Comparison of ENCODE assay signal across 10 cellular contexts in the genomic region with DNA sequence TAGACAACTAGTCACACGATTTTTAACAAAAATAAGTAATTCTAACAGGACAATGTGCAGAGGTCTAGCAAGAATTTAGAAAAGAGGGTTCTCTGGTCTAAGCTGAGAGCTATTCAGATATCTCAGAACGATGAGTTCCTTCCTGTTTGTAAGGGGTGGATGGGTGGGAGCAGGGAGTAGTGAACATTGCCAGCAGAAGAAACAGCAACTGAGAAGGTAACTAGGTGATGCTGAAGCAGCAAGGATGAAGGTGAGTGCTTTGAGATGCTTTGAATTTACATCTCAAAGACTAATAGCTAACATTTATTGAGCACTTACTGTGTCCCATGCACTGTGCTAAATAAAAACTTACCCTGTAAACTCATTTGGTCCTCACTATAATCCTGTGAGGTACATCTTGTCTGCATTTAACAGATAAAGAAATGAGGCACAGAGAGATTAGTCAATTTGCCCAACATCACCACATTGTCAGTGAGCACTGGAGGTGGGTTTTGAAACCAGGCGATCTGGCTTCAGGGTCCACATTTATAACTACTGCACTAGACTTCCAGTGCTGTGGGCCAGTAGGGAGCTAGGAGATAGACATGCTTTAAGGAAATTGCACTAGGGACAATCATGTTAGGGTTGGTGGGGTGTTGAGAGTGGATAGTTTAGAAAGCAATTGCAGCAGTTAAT. TPM values are rescaled to one million over a fixed set of nuclear protein-coding genes. Genes with fewer than 3 reads are reported as not detected.
DNase-seq lines count a peak whose midpoint lies in the region; ATAC-seq and TF ChIP-seq lines count a peak whose summit lies in the region.
"Had no signal": no experiment of that assay in that cellular context is flagged by ENCODE, and none has a peak within 500 bp of the region (broad histone marks: within the 10 kb centered on the region; RNA-seq: fewer than 3 reads in every experiment).

No MANE protein-coding gene starts in this region.

- in situ Hi-C loops in GM23248 (cut with MboI), result loop anchor here (10.0 kb wide), 1 partner anchor 89 kb away; no protein-coding TSS in a partner anchor
- in situ Hi-C loops in ACHN (cut with HindIII; ENCODE audit: low pct_ligation_motif_present, low pct_unique_long_range_greater_than_20kb, low sequenced_read_pairs), result no loop called here

- peak overlapping the region; percentile 58 for H3K27ac Mint-ChIP-seq in activated CD8-positive, alpha-beta T cell treated with anti-CD3 and anti-CD28 coated beads, Interleukin-2, amount 10 ng/mL, durations not matched to agents 7 days and 5 days

- ATAC-seq in DND-41 (ENCODE audit: insufficient read depth, low read depth) (peak; percentile 13), mucosa of descending colon (peak; percentile 1), GM19324 (IDR thresholded peaks at IDR 0.05; ENCODE audit: low FRiP score, unreplicated experiment) (no peak), left colon (no peak)
- peak; percentile 12 for ATAC-seq in activated CD8-positive, alpha-beta T cell treated with anti-CD3 and anti-CD28 coated beads, Interleukin-2, amount 10 ng/mL, durations not matched to agents 7 days and 5 days

- no peaks in the 10 kb centered on the region for H3K9me3 Mint-ChIP-seq in activated CD8-positive, alpha-beta T cell treated with anti-CD3 and anti-CD28 coated beads, Interleukin-2, amount 10 ng/mL, durations not matched to agents 7 days and 5 days (ENCODE audit: insufficient read depth)

- 0 out of 2 replicates have a peak, but pooled peaks cover 2% of the 10 kb centered on the region for H3K4me1 ChIP-seq in DND-41 (ENCODE audit: insufficient read depth, low read length)
- no peaks in the 10 kb centered on the region for H3K4me1 ChIP-seq in GM23248 (ENCODE audit: insufficient read depth)
- peaks cover 50% of the 10 kb centered on the region for H3K4me1 ChIP-seq in mucosa of descending colon (ENCODE audit: low read depth)
- H3K4me1 ChIP-seq: foreskin keratinocyte had no signal

- H3K4me3 ChIP-seq in DND-41 (ENCODE audit: low read depth in 1 of 2, low read length in 2 of 2) (no peak overlapping the region), GM23248 (no peak overlapping the region), mucosa of descending colon (no peak overlapping the region)
- H3K4me3 ChIP-seq: thyroid gland had no signal

- TF ChIP-seq CTCF in DND-41 (IDR thresholded peaks at IDR 0.05; ENCODE audit: borderline replicate concordance, extremely low read depth, low read length, poor library complexity, severe bottlenecking) (no peak), mucosa of descending colon (IDR thresholded peaks at IDR 0.05) (no peak)

- H2AFZ ChIP-seq in DND-41 (ENCODE audit: low read depth, low read length) (no peak overlapping the region), GM23248 (no peak overlapping the region)

- 33% methylated on average over 3 of the region's 3 CpGs for WGBS in GM23248 (ENCODE audit: low coverage in 1 of 2, low lambda C conversion rate in 2 of 2, missing lambda C conversion rate in 2 of 2), 2 experiments

- POLR2A ChIA-PET in activated CD8-positive, alpha-beta T cell treated with anti-CD3 and anti-CD28 coated beads, Interleukin-2, amount 10 ng/mL, durations not matched to agents 7 days and 5 days (lab: Charles Lee), result interaction anchor here (0.6 to 14.3 kb wide), 11 partner anchors 13 to 146 kb away, joined by 3 to 263 read pairs (median 4); a partner anchor contains a TSS

- H3K9ac ChIP-seq in DND-41 (ENCODE audit: low read depth, low read length) (no peak overlapping the region), GM23248 (no peak overlapping the region)

- intact Hi-C loops in mucosa of descending colon (cut with DNase I, micrococcal nuclease) (loop anchor here (2.0 to 10.0 kb wide), 3 partner anchors 49 to 99 kb away; no protein-coding TSS in a partner anchor), left colon (cut with DNase I, micrococcal nuclease) (loop anchor here (5.0 to 10.0 kb wide), 3 partner anchors 49 to 97 kb away; no protein-coding TSS in a partner anchor)

- H3F3A ChIP-seq in GM23248 (ENCODE audit: insufficient read depth), result peaks cover 59% of the 10 kb centered on the region

- H3K9me2 ChIP-seq in GM23248 (ENCODE audit: insufficient read depth), result no peaks in the 10 kb centered on the region

- H3K79me2 ChIP-seq in DND-41 (ENCODE audit: insufficient read depth, low read length) (peaks cover 5% of the 10 kb centered on the region; the same call in 1 of the 2 replicates), GM23248 (ENCODE audit: insufficient read depth) (peaks cover 30% of the 10 kb centered on the region)

- H3K27me3 ChIP-seq in DND-41 (ENCODE audit: insufficient read depth, low read length, poor library complexity) (peaks cover under 1% of the 10 kb centered on the region), GM23248 (replicated peaks; ENCODE audit: insufficient read depth) (no peaks in the 10 kb centered on the region)
- H3K27me3 ChIP-seq: foreskin keratinocyte, thyroid gland had no signal

- H3K27me3 Mint-ChIP-seq in activated CD8-positive, alpha-beta T cell treated with anti-CD3 and anti-CD28 coated beads, Interleukin-2, amount 10 ng/mL, durations not matched to agents 7 days and 5 days (ENCODE audit: low read depth), result peaks cover 3% of the 10 kb centered on the region

- CTCF ChIA-PET in activated CD8-positive, alpha-beta T cell treated with anti-CD3 and anti-CD28 coated beads, Interleukin-2, amount 10 ng/mL, durations not matched to agents 7 days and 5 days (lab: Charles Lee), result interaction anchor here (0.6 to 13.4 kb wide), 78 partner anchors 9 to 788 kb away, joined by 3 to 240 read pairs (median 5); a partner anchor contains a TSS

- H3K9me3 ChIP-seq in DND-41 (ENCODE audit: insufficient read depth, low read length, severe bottlenecking) (no peaks in the 10 kb centered on the region), GM23248 (ENCODE audit: low read depth) (no peaks in the 10 kb centered on the region), mucosa of descending colon (no peaks in the 10 kb centered on the region)
- H3K9me3 ChIP-seq: thyroid gland had no signal

- peaks cover 34% of the 10 kb centered on the region for H3K36me3 Mint-ChIP-seq in activated CD8-positive, alpha-beta T cell treated with anti-CD3 and anti-CD28 coated beads, Interleukin-2, amount 10 ng/mL, durations not matched to agents 7 days and 5 days (ENCODE audit: low read depth)

- DNase-seq in DND-41, result no peak
- DNase-seq in GM23248, result no peak
- no peak for DNase-seq in activated CD8-positive, alpha-beta T cell treated with anti-CD3 and anti-CD28 coated beads, Interleukin-2, amount 10 ng/mL, durations not matched to agents 7 days and 5 days
- no peak for DNase-seq in mucosa of descending colon
- DNase-seq in ACHN, result no peak
- no peak for DNase-seq in left colon
- no peak for DNase-seq in NCI-H510A treated with DMSO at 0.1 percent for 48 hours (lab: John Stamatoyannopoulos, UW)

- H4K20me1 ChIP-seq in DND-41 (ENCODE audit: insufficient read depth, low read length), result peaks cover 25% of the 10 kb centered on the region
- peaks cover 2% of the 10 kb centered on the region; the same call in 1 of the 2 replicates for H4K20me1 ChIP-seq in GM23248 (ENCODE audit: insufficient read depth)

- peaks cover 25% of the 10 kb centered on the region for H3K4me1 Mint-ChIP-seq in activated CD8-positive, alpha-beta T cell treated with anti-CD3 and anti-CD28 coated beads, Interleukin-2, amount 10 ng/mL, durations not matched to agents 7 days and 5 days (ENCODE audit: low read depth)

- H3K36me3 ChIP-seq in DND-41 (ENCODE audit: insufficient read depth, low read length) (peaks cover 27% of the 10 kb centered on the region), GM23248 (ENCODE audit: low read depth) (peaks cover 35% of the 10 kb centered on the region), mucosa of descending colon (ENCODE audit: low read depth) (peaks cover 20% of the 10 kb centered on the region)

- no peak overlapping the region for H3K4me3 Mint-ChIP-seq in activated CD8-positive, alpha-beta T cell treated with anti-CD3 and anti-CD28 coated beads, Interleukin-2, amount 10 ng/mL, durations not matched to agents 7 days and 5 days

- H3K4me2 ChIP-seq in DND-41 (ENCODE audit: insufficient read depth, low read length) (no peak overlapping the region), GM23248 (ENCODE audit: unreplicated experiment) (no peak overlapping the region)

- H3K27ac ChIP-seq in DND-41 (ENCODE audit: low read length) (no peak overlapping the region), GM23248 (peak overlapping the region; percentile 29)
- H3K27ac ChIP-seq: foreskin keratinocyte, thyroid gland had no signal

RNA-seq across cellular contexts. Expression of a gene that starts 15.7 kb away (rescaled TPM):
- total RNA-seq in GM23248 (2014; rRNA removed; shearing (Covaris generic)), result 85.4 and 95.7 TPM in 2 replicates
- 99.9 and 105 TPM in 2 replicates for polyA plus RNA-seq in GM23248 (2016; fragmentation: Nextera tagmentation; extraction: Ambion mirVana)
- 100 to 1,000 TPM; 299 to 313 TPM for total RNA-seq in activated CD8-positive, alpha-beta T cell treated with anti-CD3 and anti-CD28 coated beads, Interleukin-2, amount 10 ng/mL, durations not matched to agents 7 days and 5 days
- total RNA-seq in mucosa of descending colon (100 to 1,000 TPM; 133 to 195 (median 168) TPM), left colon (100 to 1,000 TPM; 128 TPM)

RNA-seq across cellular contexts. Expression of a gene that starts 25.3 kb away (rescaled TPM):
- not detected in 2 replicates for total RNA-seq in GM23248 (2014; rRNA removed; shearing (Covaris generic))
- polyA plus RNA-seq in GM23248 (2016; fragmentation: Nextera tagmentation; extraction: Ambion mirVana), result 0.18 TPM in 1 of 2 replicates, not detected in the other
- 1 to 10 TPM; 3.3 to 4.2 TPM for total RNA-seq in activated CD8-positive, alpha-beta T cell treated with anti-CD3 and anti-CD28 coated beads, Interleukin-2, amount 10 ng/mL, durations not matched to agents 7 days and 5 days
- total RNA-seq in mucosa of descending colon, result 1 to 10 TPM; 1.8 to 4.0 (median 3.2) TPM
- total RNA-seq in left colon, result 1 to 10 TPM in 1 of 2 donors, under 1 TPM in 1; 0.92 to 4.7 TPM
- total RNA-seq: foreskin keratinocyte had no signal
- polyA plus RNA-seq: foreskin keratinocyte had no signal

RNA-seq across cellular contexts. Expression of a gene that starts 31.2 kb away (rescaled TPM):
- total RNA-seq in GM23248 (2014; rRNA removed; shearing (Covaris generic)), result 1.1 and 6.3 TPM in 2 replicates
- 5.6 and 6.2 TPM in 2 replicates for polyA plus RNA-seq in GM23248 (2016; fragmentation: Nextera tagmentation; extraction: Ambion mirVana)
- total RNA-seq in activated CD8-positive, alpha-beta T cell treated with anti-CD3 and anti-CD28 coated beads, Interleukin-2, amount 10 ng/mL, durations not matched to agents 7 days and 5 days, result 10 to 100 TPM; 28.6 to 30.5 TPM
- total RNA-seq in mucosa of descending colon (10 to 100 TPM; 12.4 to 48.5 (median 27.7) TPM), left colon (10 to 100 TPM; 11.8 to 22.1 TPM)

RNA-seq across cellular contexts. Expression of a gene that starts 43.3 kb away (rescaled TPM):
- not detected in 2 replicates for total RNA-seq in GM23248 (2014; rRNA removed; shearing (Covaris generic))
- polyA plus RNA-seq in GM23248 (2016; fragmentation: Nextera tagmentation; extraction: Ambion mirVana), result 0.46 TPM in 1 of 2 replicates, not detected in the other
- 10 to 100 TPM; 14.4 to 14.7 TPM for total RNA-seq in activated CD8-positive, alpha-beta T cell treated with anti-CD3 and anti-CD28 coated beads, Interleukin-2, amount 10 ng/mL, durations not matched to agents 7 days and 5 days
- total RNA-seq in mucosa of descending colon (10 to 100 TPM; 10.8 to 27.1 (median 22.8) TPM), left colon (10 to 100 TPM in 1 of 2 donors, 1 to 10 TPM in 1; 4.0 to 21.3 TPM)
- polyA plus RNA-seq: foreskin keratinocyte had no signal

Comparison
In these comparisons a context has a peak if more than half of its experiments do, and no peak if none do; other contexts are left out.
1. ATAC-seq: peak in DND-41 (single experiment), activated CD8-positive, alpha-beta T cell treated with anti-CD3 and anti-CD28 coated beads, Interleukin-2, amount 10 ng/mL, durations not matched to agents 7 days and 5 days (single experiment) and mucosa of descending colon (single experiment); none in GM19324 (single experiment) and left colon (single experiment).